In genomic region chr12:129276408-129277042, GRCh38 we compare ENCODE assay signal across 24 cellular contexts.
DNase-seq lines count a peak whose midpoint lies in the region; ATAC-seq, FAIRE-seq and TF ChIP-seq lines count a peak whose summit lies in the region.
"Had no signal": no experiment of that assay in that cellular context is flagged by ENCODE, and none has a peak within 500 bp of the region (broad histone marks: within the 10 kb centered on the region; RNA-seq: fewer than 3 reads in every experiment).

No MANE protein-coding gene starts in this region.

- TF ChIP-seq RAD21 in HepG2 (CRISPR knock-in tag; IDR thresholded peaks at IDR 0.05) = no peak

- no peaks in the 10 kb centered on the region for H3K27me3 Mint-ChIP-seq in astrocyte (ENCODE audit: low read depth, unreplicated experiment)
- H3K27me3 Mint-ChIP-seq in activated CD4-positive, alpha-beta T cell treated with anti-CD3 and anti-CD28 coated beads for 36 hours = no peaks in the 10 kb centered on the region

- H3K4me1 ChIP-seq in right lobe of liver (no peaks in the 10 kb centered on the region), HepG2 (ENCODE audit: insufficient read depth, low read length) (no peaks in the 10 kb centered on the region), astrocyte (ENCODE audit: insufficient read depth, low read length) (no peaks in the 10 kb centered on the region), left lung (no peaks in the 10 kb centered on the region)
- H3K4me1 ChIP-seq: A549, BE2C, Peyer's patch had no signal

- TF ChIP-seq EP300 in HepG2 (IDR thresholded peaks at IDR 0.05; ENCODE audit: low read depth in 2 of 2, low read length in 2 of 2) (no peak), HepG2 (CRISPR knock-in tag; IDR thresholded peaks at IDR 0.05; ENCODE audit: borderline replicate concordance) (no peak)

- FAIRE-seq in HepG2 (lab: Jason Lieb, UNC) (no peak), astrocyte (lab: Jason Lieb, UNC) (no peak)
- FAIRE-seq: A549, D721Med, H54 had no signal

- BruUV-seq in HepG2 (replicated peaks; lab: Mats Ljungman, UMichigan) = no TSS peak

- DNase-seq in right lobe of liver (no peak), HepG2 (ENCODE audit: low spot score) (no peak), astrocyte (ENCODE audit: low read depth) (peak; percentile 10), left lung (no peak), NCI-H524 (lab: John Stamatoyannopoulos, UW) (no peak)
- no peak for DNase-seq in effector CD8-positive, alpha-beta T cell (lab: John Stamatoyannopoulos, UW)
- no peak for DNase-seq in activated CD4-positive, alpha-beta T cell treated with anti-CD3 and anti-CD28 coated beads for 36 hours
- DNase-seq: BE2C, DMS53, EL, GF-D8, MG63, NCI-H1092, NCI-H146, NCI-H2029 treated with DMSO at 0.1 percent for 48 hours, NCI-H2171, NCI-H446, NCI-H82, Peyer's patch had no signal

- H2AFZ ChIP-seq in HepG2 (ENCODE audit: low read length) (no peak overlapping the region), astrocyte (ENCODE audit: low read depth, low read length) (no peak overlapping the region)

- TF ChIP-seq POLR2A in right lobe of liver (IDR thresholded peaks at IDR 0.05) = no peak
- no peak for TF ChIP-seq POLR2A in HepG2 (IDR thresholded peaks at IDR 0.05; ENCODE audit: insufficient read depth in 1 of 2, low read depth in 2 of 2, low read length in 2 of 2)

- POLR2A ChIA-PET in HepG2 (lab: Yijun Ruan, JAX) = no interaction called here
- POLR2A ChIA-PET in activated CD4-positive, alpha-beta T cell treated with anti-CD3 and anti-CD28 coated beads for 36 hours (lab: Charles Lee) = no interaction called here

- H3K79me2 ChIP-seq in HepG2 (ENCODE audit: insufficient read depth, low read length) (no peaks in the 10 kb centered on the region), astrocyte (ENCODE audit: insufficient read depth, low read length) (no peaks in the 10 kb centered on the region)

- no peak overlapping the region for H3K4me3 ChIP-seq in right lobe of liver
- H3K4me3 ChIP-seq in HepG2 (replicated peaks in 1 of 3; ENCODE audit: insufficient read depth in 1 of 3, low read depth in 2 of 3, low read length in 3 of 3) = no peak overlapping the region
- H3K4me3 ChIP-seq in astrocyte (ENCODE audit: insufficient read depth, low read depth, low read length) = no peak overlapping the region
- H3K4me3 ChIP-seq in left lung = no peak overlapping the region
- H3K4me3 ChIP-seq: A549, MG63, Peyer's patch had no signal

- no peaks in the 10 kb centered on the region for H3K36me3 Mint-ChIP-seq in astrocyte (ENCODE audit: low read depth, unreplicated experiment)
- no peaks in the 10 kb centered on the region for H3K36me3 Mint-ChIP-seq in activated CD4-positive, alpha-beta T cell treated with anti-CD3 and anti-CD28 coated beads for 36 hours (ENCODE audit: low read depth)

- H3K36me3 ChIP-seq in right lobe of liver = no peaks in the 10 kb centered on the region
- H3K36me3 ChIP-seq in HepG2 (replicated peaks in 1 of 2; ENCODE audit: control insufficient read depth in 1 of 2, insufficient read depth in 2 of 2, low read length in 2 of 2) = no peaks in the 10 kb centered on the region
- no peaks in the 10 kb centered on the region for H3K36me3 ChIP-seq in astrocyte (ENCODE audit: insufficient read depth, low read length)
- H3K36me3 ChIP-seq in left lung = no peaks in the 10 kb centered on the region
- H3K36me3 ChIP-seq: BE2C, MG63, Peyer's patch had no signal

- intact Hi-C loops in right lobe of liver (cut with DNase I) = no loop called here
- intact Hi-C loops in HepG2 (cut with micrococcal nuclease; ENCODE audit: unreplicated experiment) = no loop called here
- intact Hi-C loops in left lung (cut with DNase I) = no loop called here
- intact Hi-C loops in activated CD4-positive, alpha-beta T cell treated with anti-CD3 and anti-CD28 coated beads for 36 hours (cut with DNase I, micrococcal nuclease) = no loop called here

- in situ Hi-C loops in HepG2 (cut with HindIII; ENCODE audit: extremely low pct_ligation_motif_present, low pct_unique_long_range_greater_than_20kb) = no loop called here

- CTCF ChIA-PET in HepG2 (lab: Yijun Ruan, JAX; ENCODE audit: low intra/inter-chr PET ratio, low total read pairs) = no interaction called here
- CTCF ChIA-PET in activated CD4-positive, alpha-beta T cell treated with anti-CD3 and anti-CD28 coated beads for 36 hours (lab: Charles Lee) = no interaction called here

- no peaks in the 10 kb centered on the region for H3K9me3 ChIP-seq in right lobe of liver
- H3K9me3 ChIP-seq in HepG2 (ENCODE audit: low read length) = no peaks in the 10 kb centered on the region
- H3K9me3 ChIP-seq in astrocyte (ENCODE audit: insufficient read depth, low read depth, low read length) = no peaks in the 10 kb centered on the region
- H3K9me3 ChIP-seq in left lung = peaks cover 0 to 2% of the 10 kb centered on the region in 2 donors
- H3K9me3 ChIP-seq: MG63, Peyer's patch had no signal

- ATAC-seq in right lobe of liver = peak; percentile 59 to 86 (median 80)
- no peak for ATAC-seq in HepG2
- ATAC-seq in left lung = peak; percentile 26
- no peak for ATAC-seq in HG03457 (IDR thresholded peaks at IDR 0.05; ENCODE audit: unreplicated experiment)
- ATAC-seq in activated CD4-positive, alpha-beta T cell treated with anti-CD3 and anti-CD28 coated beads for 36 hours = no peak
- ATAC-seq: A549, SK-N-SH treated with all-trans-retinoic acid at 6 μM for 48 hours had no signal

- peak overlapping the region in 2 of 3 donors; percentile 2 to 47 for H3K27ac ChIP-seq in right lobe of liver
- no peak overlapping the region for H3K27ac ChIP-seq in HepG2 (ENCODE audit: extremely low read length, insufficient read depth, low read length)
- no peak overlapping the region for H3K27ac ChIP-seq in astrocyte (ENCODE audit: low read depth, low read length)
- H3K27ac ChIP-seq in left lung = no peak overlapping the region
- H3K27ac ChIP-seq: A549, Peyer's patch had no signal

- H3K4me1 Mint-ChIP-seq in astrocyte (ENCODE audit: low read depth, unreplicated experiment) = no peaks in the 10 kb centered on the region
- H3K4me1 Mint-ChIP-seq in activated CD4-positive, alpha-beta T cell treated with anti-CD3 and anti-CD28 coated beads for 36 hours = no peaks in the 10 kb centered on the region

- H3K27me3 ChIP-seq in right lobe of liver = no peaks in the 10 kb centered on the region
- H3K27me3 ChIP-seq in HepG2 (ENCODE audit: control insufficient read depth in 1 of 2, insufficient read depth in 2 of 2, low read length in 2 of 2) = peaks cover 0 to 3% of the 10 kb centered on the region in 2 experiments; a peak in 1 of 5 replicates
- no peaks in the 10 kb centered on the region for H3K27me3 ChIP-seq in astrocyte (ENCODE audit: insufficient read depth, low read length)
- H3K27me3 ChIP-seq in left lung = no peaks in the 10 kb centered on the region
- H3K27me3 ChIP-seq: BE2C, MG63 had no signal

- no peak for TF ChIP-seq CTCF in right lobe of liver (IDR thresholded peaks at IDR 0.05)
- TF ChIP-seq CTCF in HepG2 (CRISPR knock-in tag; IDR thresholded peaks at IDR 0.05) = no peak
- no peak for TF ChIP-seq CTCF in astrocyte (IDR thresholded peaks at IDR 0.05; ENCODE audit: insufficient read depth, low read depth, low read length)
- TF ChIP-seq CTCF in left lung (IDR thresholded peaks at IDR 0.05) = no peak

- H3K9me3 Mint-ChIP-seq in astrocyte (ENCODE audit: unreplicated experiment) = peaks cover 8% of the 10 kb centered on the region
- peaks cover 2% of the 10 kb centered on the region for H3K9me3 Mint-ChIP-seq in activated CD4-positive, alpha-beta T cell treated with anti-CD3 and anti-CD28 coated beads for 36 hours (ENCODE audit: low read depth)

- H3K4me2 ChIP-seq in HepG2 (ENCODE audit: low read depth, low read length) (no peak overlapping the region), astrocyte (ENCODE audit: low read length) (peak overlapping the region; percentile 15)
- H3K4me2 ChIP-seq: A549 had no signal

- H3K27ac Mint-ChIP-seq in astrocyte (ENCODE audit: unreplicated experiment) = no peak overlapping the region
- no peak overlapping the region for H3K27ac Mint-ChIP-seq in activated CD4-positive, alpha-beta T cell treated with anti-CD3 and anti-CD28 coated beads for 36 hours

- no peaks in the 10 kb centered on the region for H4K20me1 ChIP-seq in HepG2 (ENCODE audit: insufficient read depth, low read length)
- H4K20me1 ChIP-seq in astrocyte (ENCODE audit: insufficient read depth, low read length) = no peaks in the 10 kb centered on the region

- no peak overlapping the region for H3K4me3 Mint-ChIP-seq in astrocyte (ENCODE audit: unreplicated experiment)
- no peak overlapping the region for H3K4me3 Mint-ChIP-seq in activated CD4-positive, alpha-beta T cell treated with anti-CD3 and anti-CD28 coated beads for 36 hours

- WGBS in right lobe of liver (ENCODE audit: insufficient coverage, low coverage, low lambda C conversion rate, missing lambda C conversion rate) = 44% methylated on average over 9 of the region's 9 CpGs
- WGBS in HepG2 (ENCODE audit: low lambda C conversion rate) = 19% methylated on average over 9 of the region's 9 CpGs

- H3K9ac ChIP-seq in HepG2 (ENCODE audit: insufficient read depth, low read depth, low read length) (no peak overlapping the region), astrocyte (ENCODE audit: low read length) (no peak overlapping the region)

TF ChIP-seq in HepG2, 621 proteins besides CTCF, POLR2A, EP300 and RAD21 (continues in another document):
- no peak for TF ChIP-seq ZNF503 (CRISPR knock-in tag; IDR thresholded peaks at IDR 0.05)
- no peak for TF ChIP-seq THRA (CRISPR knock-in tag; IDR thresholded peaks at IDR 0.05; ENCODE audit: borderline replicate concordance)

Comparison
In these comparisons a context has a peak if more than half of its experiments do, and no peak if none do; other contexts are left out.
1. ATAC-seq: peak in right lobe of liver (4 of 4) and left lung (single experiment); none in HepG2 (single experiment), HG03457 (single experiment) and activated CD4-positive, alpha-beta T cell treated with anti-CD3 and anti-CD28 coated beads for 36 hours (single experiment).
2. H3K27ac ChIP-seq: peak in right lobe of liver (2 of 3); none in HepG2 (single experiment), astrocyte (single experiment) and left lung (0 of 2).